ENCODE assay signal across 12 cellular contexts in the genomic region with DNA sequence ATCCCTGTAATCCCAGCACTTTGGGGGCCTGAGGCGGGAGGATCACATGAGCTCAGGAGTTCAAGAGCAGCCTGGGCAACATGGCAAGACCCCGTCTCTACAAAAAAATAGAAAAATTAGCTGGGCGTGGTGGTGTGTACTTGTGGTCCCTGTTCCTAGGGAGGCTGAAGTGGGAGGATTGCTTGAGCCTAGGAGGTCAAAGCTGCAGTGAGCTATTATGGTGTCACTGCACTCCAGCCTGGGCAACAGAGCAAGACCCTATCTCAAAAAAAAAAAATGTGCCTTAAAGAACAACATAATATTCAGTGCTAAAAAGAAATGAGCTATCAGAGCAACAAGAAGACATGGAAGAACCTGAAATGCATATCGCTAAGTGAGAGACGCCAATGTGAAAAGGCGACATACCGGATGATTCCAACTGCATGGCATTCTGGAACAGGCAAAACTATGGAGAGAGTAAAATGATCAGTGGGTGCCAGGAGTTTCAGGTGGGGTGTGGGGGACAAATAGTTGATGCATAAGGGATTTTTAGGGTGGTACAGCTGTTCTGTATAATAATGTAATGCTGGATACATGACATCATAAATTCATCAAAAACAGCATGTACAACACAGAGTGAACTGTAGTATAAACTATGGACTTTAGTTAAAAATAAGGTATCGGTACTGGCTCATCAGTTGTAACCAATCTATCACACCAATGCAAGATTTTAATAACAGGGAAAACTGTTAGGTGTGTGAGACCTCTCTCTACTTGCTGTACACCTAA.
DNase-seq lines count a peak whose midpoint lies in the region; ATAC-seq and TF ChIP-seq lines count a peak whose summit lies in the region.
"Had no signal": no experiment of that assay in that cellular context is flagged by ENCODE, and none has a peak within 500 bp of the region (broad histone marks: within the 10 kb centered on the region; RNA-seq: fewer than 3 reads in every experiment).

No MANE protein-coding gene starts in this region.

- H2AFZ ChIP-seq in SK-N-SH (ENCODE audit: low read depth), result no peak overlapping the region
- no peak overlapping the region for H2AFZ ChIP-seq in SU-DHL-6 (ENCODE audit: low read depth, low read length, severe bottlenecking)

- H3K4me1 ChIP-seq in SK-N-SH (ENCODE audit: control insufficient read depth in 1 of 2, insufficient read depth in 2 of 2, low read depth in 1 of 2, low read length in 1 of 2) (peaks cover 13 to 51% of the 10 kb centered on the region in 2 experiments; a peak in 3 of 4 replicates), esophagus squamous epithelium (peaks cover 16 to 71% (median 44%) of the 10 kb centered on the region in 3 donors)

- H3K27me3 ChIP-seq in SK-N-SH (ENCODE audit: insufficient read depth) (no peaks in the 10 kb centered on the region), SU-DHL-6 (ENCODE audit: low read length) (no peaks in the 10 kb centered on the region), esophagus squamous epithelium (no peaks in the 10 kb centered on the region)
- H3K27me3 ChIP-seq: body of pancreas had no signal

- ATAC-seq in SK-N-SH treated with all-trans-retinoic acid at 6 μM for 48 hours, result no peak
- no peak for ATAC-seq in stimulated activated effector memory CD8-positive, alpha-beta T cell treated with anti-CD3 and anti-CD28 coated beads, Interleukin-12 subunit alpha, Interleukin-12 subunit beta, amount 100 ng/mL, for 72 hours

- H3K36me3 Mint-ChIP-seq in stimulated activated effector memory CD8-positive, alpha-beta T cell treated with anti-CD3 and anti-CD28 coated beads, Interleukin-12 subunit alpha, Interleukin-12 subunit beta, amount 100 ng/mL, for 72 hours, result peaks cover 76% of the 10 kb centered on the region

- H3K27ac ChIP-seq in SK-N-SH (ENCODE audit: low read depth in 2 of 2, low read length in 1 of 2) (peak overlapping the region; percentile 56 to 94; a peak in 3 of 4 replicates), SU-DHL-6 (ENCODE audit: low read depth, low read length) (no peak overlapping the region), esophagus squamous epithelium (peak overlapping the region; percentile 67 to 89 (median 82))
- H3K27ac ChIP-seq: 22Rv1, VCaP had no signal

- H3K9ac ChIP-seq in SK-N-SH, result peak overlapping the region; percentile 24; the same call in 1 of the 2 replicates
- no peak overlapping the region for H3K9ac ChIP-seq in SU-DHL-6 (ENCODE audit: low read length)

- H3K9me2 ChIP-seq in SK-N-SH (no peaks in the 10 kb centered on the region), SU-DHL-6 (replicated peaks; ENCODE audit: insufficient read depth, low read length) (no peaks in the 10 kb centered on the region)

- WGBS in SK-N-SH (ENCODE audit: low lambda C conversion rate), result 96% methylated on average over 8 of the region's 8 CpGs
- 87 to 91% methylated on average over 7 to 8 of the region's 8 CpGs for WGBS in esophagus squamous epithelium, 2 donors

- no peak for TF ChIP-seq EP300 in SK-N-SH (IDR thresholded peaks at IDR 0.05; ENCODE audit: borderline replicate concordance in 1 of 2, low read depth in 1 of 2, low read length in 1 of 2)

- TF ChIP-seq RAD21 in SK-N-SH (IDR thresholded peaks at IDR 0.05; ENCODE audit: low read length), result no peak

- H3K4me3 ChIP-seq in SK-N-SH (ENCODE audit: low read depth in 2 of 2, low read length in 1 of 2) (no peak overlapping the region), SU-DHL-6 (ENCODE audit: insufficient read depth, low read length, poor library complexity, severe bottlenecking) (no peak overlapping the region), esophagus squamous epithelium (no peak overlapping the region)
- H3K4me3 ChIP-seq: body of pancreas had no signal

- POLR2A ChIA-PET in SK-N-SH (lab: Yijun Ruan, JAX), result no interaction called here

- no peak for DNase-seq in SK-N-SH
- no peak for DNase-seq in esophagus squamous epithelium (lab: John Stamatoyannopoulos, UW)
- DNase-seq in stimulated activated effector memory CD8-positive, alpha-beta T cell treated with anti-CD3 and anti-CD28 coated beads, Interleukin-12 subunit alpha, Interleukin-12 subunit beta, amount 100 ng/mL, for 72 hours (ENCODE audit: low spot score in 2 of 2), result no peak
- no peak for DNase-seq in SHP77 treated with DMSO at 0.1 percent for 48 hours (lab: John Stamatoyannopoulos, UW)
- DNase-seq in NCI-H510A treated with DMSO at 0.1 percent for 48 hours (lab: John Stamatoyannopoulos, UW), result no peak
- no peak for DNase-seq in midbrain (lab: John Stamatoyannopoulos, UW)
- DNase-seq: nephron progenitor cell had no signal

- TF ChIP-seq POLR2A in esophagus squamous epithelium (IDR thresholded peaks at IDR 0.05), result no peak

- H3K4me3 Mint-ChIP-seq in stimulated activated effector memory CD8-positive, alpha-beta T cell treated with anti-CD3 and anti-CD28 coated beads, Interleukin-12 subunit alpha, Interleukin-12 subunit beta, amount 100 ng/mL, for 72 hours, result peak overlapping the region; percentile 65
- H3K4me3 Mint-ChIP-seq: nephron progenitor cell had no signal

- H3K9me3 Mint-ChIP-seq in stimulated activated effector memory CD8-positive, alpha-beta T cell treated with anti-CD3 and anti-CD28 coated beads, Interleukin-12 subunit alpha, Interleukin-12 subunit beta, amount 100 ng/mL, for 72 hours, result no peaks in the 10 kb centered on the region
- H3K9me3 Mint-ChIP-seq: nephron progenitor cell had no signal

- intact Hi-C loops in esophagus squamous epithelium (cut with DNase I), result no loop called here

- H3K79me2 ChIP-seq in SK-N-SH (ENCODE audit: insufficient read depth) (peaks cover 22% of the 10 kb centered on the region), SU-DHL-6 (ENCODE audit: insufficient read depth, low read length) (no peaks in the 10 kb centered on the region)

- TF ChIP-seq CTCF in SK-N-SH (IDR thresholded peaks at IDR 0.05) (no peak), SU-DHL-6 (IDR thresholded peaks at IDR 0.05; ENCODE audit: insufficient read depth, low read length, poor library complexity, severe bottlenecking) (no peak), esophagus squamous epithelium (IDR thresholded peaks at IDR 0.05) (no peak)

- H3K4me2 ChIP-seq in SK-N-SH (peak overlapping the region; percentile 81), SU-DHL-6 (ENCODE audit: low read depth, low read length, poor library complexity, severe bottlenecking) (peak overlapping the region; percentile 9)

- H3K4me1 Mint-ChIP-seq in stimulated activated effector memory CD8-positive, alpha-beta T cell treated with anti-CD3 and anti-CD28 coated beads, Interleukin-12 subunit alpha, Interleukin-12 subunit beta, amount 100 ng/mL, for 72 hours, result peaks cover 85% of the 10 kb centered on the region

- H3K27ac Mint-ChIP-seq in stimulated activated effector memory CD8-positive, alpha-beta T cell treated with anti-CD3 and anti-CD28 coated beads, Interleukin-12 subunit alpha, Interleukin-12 subunit beta, amount 100 ng/mL, for 72 hours, result peak overlapping the region; percentile 87
- H3K27ac Mint-ChIP-seq: nephron progenitor cell had no signal

- H4K20me1 ChIP-seq in SK-N-SH (ENCODE audit: insufficient read depth) (peaks cover 25% of the 10 kb centered on the region), SU-DHL-6 (ENCODE audit: low read depth, low read length) (no peaks in the 10 kb centered on the region)

- H3F3A ChIP-seq in SK-N-SH (replicated peaks; ENCODE audit: insufficient read depth) (peaks cover 41% of the 10 kb centered on the region), SU-DHL-6 (ENCODE audit: insufficient read depth) (no peaks in the 10 kb centered on the region)

- CTCF ChIA-PET in SK-N-SH (lab: Yijun Ruan, JAX), result interaction anchor here (0.6 to 10.2 kb wide), 4 partner anchors 14 to 483 kb away, joined by 3 to 81 read pairs (median 8); no protein-coding TSS in a partner anchor

- H3K36me3 ChIP-seq in SK-N-SH (replicated peaks in 1 of 2; ENCODE audit: control insufficient read depth in 1 of 2, insufficient read depth in 2 of 2, low read length in 1 of 2) (peaks cover 0 to 5% of the 10 kb centered on the region in 2 experiments), SU-DHL-6 (ENCODE audit: low read length) (no peaks in the 10 kb centered on the region), esophagus squamous epithelium (peaks cover 0 to 6% (median 0%) of the 10 kb centered on the region in 3 donors)

- H3K9me3 ChIP-seq in SK-N-SH (no peaks in the 10 kb centered on the region), SU-DHL-6 (ENCODE audit: insufficient read depth, low read length) (no peaks in the 10 kb centered on the region), esophagus squamous epithelium (no peaks in the 10 kb centered on the region)
- H3K9me3 ChIP-seq: body of pancreas had no signal

TF ChIP-seq in SK-N-SH, 30 proteins besides CTCF, POLR2A, EP300 and RAD21 (continues in another document):
- TF ChIP-seq ELF1 (IDR thresholded peaks at IDR 0.05), result no peak
- TF ChIP-seq RCOR1 (IDR thresholded peaks at IDR 0.05; ENCODE audit: low read length), result no peak
- TF ChIP-seq JUND (IDR thresholded peaks at IDR 0.05), result no peak
- TF ChIP-seq TCF12 (IDR thresholded peaks at IDR 0.05), result no peak

TF ChIP-seq in SK-N-SH treated with all-trans-retinoic acid at 6 μM for 48 hours, 23 proteins besides CTCF, POLR2A, EP300 and RAD21 (continues in another document):
- TF ChIP-seq ZNF565 (CRISPR knock-in tag; conservative IDR thresholded peaks at IDR 0.05; ENCODE audit: low read depth) (no peak), CREB5 (CRISPR knock-in tag; IDR thresholded peaks at IDR 0.05; ENCODE audit: low read depth) (no peak)
- TF ChIP-seq, protein P1, sequence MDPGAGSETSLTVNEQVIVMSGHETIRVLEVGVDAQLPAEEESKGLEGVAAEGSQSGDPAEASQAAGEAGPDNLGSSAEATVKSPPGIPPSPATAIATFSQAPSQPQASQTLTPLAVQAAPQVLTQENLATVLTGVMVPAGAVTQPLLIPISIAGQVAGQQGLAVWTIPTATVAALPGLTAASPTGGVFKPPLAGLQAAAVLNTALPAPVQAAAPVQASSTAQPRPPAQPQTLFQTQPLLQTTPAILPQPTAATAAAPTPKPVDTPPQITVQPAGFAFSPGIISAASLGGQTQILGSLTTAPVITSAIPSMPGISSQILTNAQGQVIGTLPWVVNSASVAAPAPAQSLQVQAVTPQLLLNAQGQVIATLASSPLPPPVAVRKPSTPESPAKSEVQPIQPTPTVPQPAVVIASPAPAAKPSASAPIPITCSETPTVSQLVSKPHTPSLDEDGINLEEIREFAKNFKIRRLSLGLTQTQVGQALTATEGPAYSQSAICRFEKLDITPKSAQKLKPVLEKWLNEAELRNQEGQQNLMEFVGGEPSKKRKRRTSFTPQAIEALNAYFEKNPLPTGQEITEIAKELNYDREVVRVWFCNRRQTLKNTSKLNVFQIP (CRISPR knock-in tag; IDR thresholded peaks at IDR 0.05; ENCODE audit: borderline replicate concordance, low read depth), result no peak
